Comparison of ENCODE assay signal across 13 cellular contexts in the genomic region with DNA sequence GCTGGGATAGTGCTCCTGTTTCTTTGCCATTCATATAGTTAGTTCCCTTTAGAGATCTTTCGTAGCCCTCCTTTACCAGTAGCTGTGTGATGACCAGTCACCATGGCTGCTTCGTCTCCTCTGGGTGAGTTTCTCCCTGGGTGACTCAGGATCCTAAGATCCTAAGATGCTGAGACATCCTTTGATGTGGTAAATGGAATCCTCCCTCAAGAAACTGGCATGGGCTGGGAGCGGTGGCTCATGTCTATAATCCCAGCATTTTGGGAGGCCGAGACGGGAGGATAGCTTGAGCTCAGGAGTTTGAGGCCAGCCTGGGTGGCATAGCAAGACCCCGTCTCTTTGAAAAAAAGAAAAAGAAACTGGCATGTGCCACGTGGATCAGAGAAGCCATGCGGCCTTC. TPM values are rescaled to one million over a fixed set of nuclear protein-coding genes. Genes with fewer than 3 reads are reported as not detected.
DNase-seq lines count a peak whose midpoint lies in the region; ATAC-seq and TF ChIP-seq lines count a peak whose summit lies in the region.
"Had no signal": no experiment of that assay in that cellular context is flagged by ENCODE, and none has a peak within 500 bp of the region (broad histone marks: within the 10 kb centered on the region; RNA-seq: fewer than 3 reads in every experiment).

No MANE protein-coding gene starts in this region.

- H3K4me2 ChIP-seq in mesenchymal stem cell (ENCODE audit: low read length, poor library complexity, severe bottlenecking) = no peak overlapping the region

- H3K36me3 Mint-ChIP-seq in activated CD8-positive, alpha-beta memory T cell treated with anti-CD3 and anti-CD28 coated beads, Interleukin-2, amount 10 ng/mL, durations not matched to agents 7 days and 5 days = peaks cover 9% of the 10 kb centered on the region

- H3K23ac ChIP-seq in mesenchymal stem cell (ENCODE audit: low read length in 2 of 2) = no peak overlapping the region

- no peaks in the 10 kb centered on the region for H3K9me3 Mint-ChIP-seq in activated CD8-positive, alpha-beta memory T cell treated with anti-CD3 and anti-CD28 coated beads, Interleukin-2, amount 10 ng/mL, durations not matched to agents 7 days and 5 days (ENCODE audit: low read depth)

- no peak overlapping the region for H2BK120ac ChIP-seq in mesenchymal stem cell (ENCODE audit: low read depth, low read length)

- no peaks in the 10 kb centered on the region for H3K27me3 ChIP-seq in BJ (ENCODE audit: control insufficient read depth, insufficient read depth, low read length)
- H3K27me3 ChIP-seq in mesenchymal stem cell (ENCODE audit: control insufficient read depth in 1 of 2, insufficient read depth in 1 of 2, low read length in 2 of 2) = no peaks in the 10 kb centered on the region
- H3K27me3 ChIP-seq: cardiac muscle cell had no signal

- H3K9ac ChIP-seq in mesenchymal stem cell (ENCODE audit: low read length) = peak overlapping the region; percentile 77

- H3K4me3 Mint-ChIP-seq in activated CD8-positive, alpha-beta memory T cell treated with anti-CD3 and anti-CD28 coated beads, Interleukin-2, amount 10 ng/mL, durations not matched to agents 7 days and 5 days = no peak overlapping the region

- H3K4me1 Mint-ChIP-seq in activated CD8-positive, alpha-beta memory T cell treated with anti-CD3 and anti-CD28 coated beads, Interleukin-2, amount 10 ng/mL, durations not matched to agents 7 days and 5 days = peaks cover 25% of the 10 kb centered on the region

- ATAC-seq in activated CD8-positive, alpha-beta memory T cell treated with anti-CD3 and anti-CD28 coated beads, Interleukin-2, amount 10 ng/mL, durations not matched to agents 7 days and 5 days = no peak
- ATAC-seq in GM19328 (IDR thresholded peaks at IDR 0.05; ENCODE audit: unreplicated experiment) = no peak
- ATAC-seq: mucosa of descending colon had no signal

- DNase-seq in BJ (ENCODE audit: low read depth) (peak; percentile 42), LoVo (ENCODE audit: low spot score) (peak; percentile 53), caudate nucleus (lab: John Stamatoyannopoulos, UW) (no peak), mesenchymal stem cell (peak; percentile 90), iPS-NIHi7 (ENCODE audit: extremely low spot score) (no peak)
- no peak for DNase-seq in activated CD8-positive, alpha-beta memory T cell treated with anti-CD3 and anti-CD28 coated beads, Interleukin-2, amount 10 ng/mL, durations not matched to agents 7 days and 5 days
- no peak for DNase-seq in activated CD4-positive, alpha-beta T cell treated with anti-CD3 and anti-CD28 coated beads for 48 hours
- DNase-seq: MM.1S, mucosa of descending colon, NCI-H526 treated with DMSO at 0.1 percent for 48 hours, T-helper 1 cell had no signal

- H3K4me3 ChIP-seq in BJ (ENCODE audit: low read depth, low read length) (no peak overlapping the region), mesenchymal stem cell (ENCODE audit: insufficient read depth in 1 of 2, low read depth in 1 of 2, low read length in 2 of 2) (no peak overlapping the region)
- H3K4me3 ChIP-seq: cardiac muscle cell, mucosa of descending colon had no signal

- H3K27ac Mint-ChIP-seq in activated CD8-positive, alpha-beta memory T cell treated with anti-CD3 and anti-CD28 coated beads, Interleukin-2, amount 10 ng/mL, durations not matched to agents 7 days and 5 days = no peak overlapping the region

- H4K8ac ChIP-seq in mesenchymal stem cell (ENCODE audit: low read length) = no peak overlapping the region

- H2BK5ac ChIP-seq in mesenchymal stem cell (ENCODE audit: low read depth, low read length, poor library complexity, severe bottlenecking) = no peak overlapping the region

- H2AFZ ChIP-seq in mesenchymal stem cell (ENCODE audit: low read depth, low read length) = no peak overlapping the region

- no peaks in the 10 kb centered on the region for H3K9me3 ChIP-seq in mesenchymal stem cell (ENCODE audit: control insufficient read depth, low read length)
- H3K9me3 ChIP-seq: mucosa of descending colon had no signal

- TF ChIP-seq CTCF in BJ (IDR thresholded peaks at IDR 0.05; ENCODE audit: insufficient read depth, low read depth, low read length) = no peak

- H2AK5ac ChIP-seq in mesenchymal stem cell (ENCODE audit: low read length, severe bottlenecking) = no peak overlapping the region

- no peak overlapping the region for H3K18ac ChIP-seq in mesenchymal stem cell (ENCODE audit: low read depth in 1 of 2, low read length in 2 of 2)

- 63% methylated on average over 8 of the region's 8 CpGs for WGBS in mesenchymal stem cell

- POLR2A ChIA-PET in BJ (lab: Charles Lee) = interaction anchor here (0.6 kb wide), 1 partner anchor 24 kb away, joined by 3 read pairs; no protein-coding TSS in a partner anchor

- H3K4me1 ChIP-seq in mesenchymal stem cell (ENCODE audit: control insufficient read depth, insufficient read depth, low read depth, low read length) = peaks cover 5% of the 10 kb centered on the region

- H3K27me3 Mint-ChIP-seq in activated CD8-positive, alpha-beta memory T cell treated with anti-CD3 and anti-CD28 coated beads, Interleukin-2, amount 10 ng/mL, durations not matched to agents 7 days and 5 days = no peaks in the 10 kb centered on the region

- no peaks in the 10 kb centered on the region for H3K36me3 ChIP-seq in BJ (ENCODE audit: control insufficient read depth, insufficient read depth, low read length)
- H3K36me3 ChIP-seq in mesenchymal stem cell (ENCODE audit: control insufficient read depth in 1 of 2, insufficient read depth in 2 of 2, low read depth in 1 of 2, low read length in 2 of 2) = peaks cover 0 to 32% of the 10 kb centered on the region in 2 experiments
- H3K36me3 ChIP-seq: cardiac muscle cell had no signal

- peak overlapping the region; percentile 65 for H3K27ac ChIP-seq in caudate nucleus (ENCODE audit: low read depth, low read length)
- peak overlapping the region; percentile 50 for H3K27ac ChIP-seq in mesenchymal stem cell (ENCODE audit: low read length, poor library complexity, severe bottlenecking)
- H3K27ac ChIP-seq: cardiac muscle cell had no signal

- no peak overlapping the region for H4K91ac ChIP-seq in mesenchymal stem cell (ENCODE audit: low read length)

- peaks cover 30% of the 10 kb centered on the region for H3K79me1 ChIP-seq in mesenchymal stem cell (replicated peaks; ENCODE audit: low read length, poor library complexity, severe bottlenecking)

- CTCF ChIA-PET in BJ (lab: Yijun Ruan, JAX) = interaction anchor here (0.6 to 2.1 kb wide), 5 partner anchors 12 to 97 kb away, joined by 3 to 5 read pairs (median 3); no protein-coding TSS in a partner anchor
- CTCF ChIA-PET in activated CD8-positive, alpha-beta memory T cell treated with anti-CD3 and anti-CD28 coated beads, Interleukin-2, amount 10 ng/mL, durations not matched to agents 7 days and 5 days (lab: Charles Lee) = interaction anchor here (0.6 to 1.9 kb wide), 5 partner anchors 17 to 98 kb away, joined by 3 to 8 read pairs (median 3); a partner anchor contains a TSS

- H2BK12ac ChIP-seq in mesenchymal stem cell (ENCODE audit: low read length in 2 of 2) = no peak overlapping the region

- no peak overlapping the region for H2BK15ac ChIP-seq in mesenchymal stem cell (ENCODE audit: low read depth, poor library complexity, severe bottlenecking)

- H3K4ac ChIP-seq in mesenchymal stem cell (ENCODE audit: low read depth in 1 of 2, low read length in 2 of 2) = no peak overlapping the region

- H3K14ac ChIP-seq in mesenchymal stem cell (ENCODE audit: low read length in 2 of 2) = no peak overlapping the region

RNA-seq across cellular contexts. Expression of a gene that starts 5.9 kb away (rescaled TPM):
- polyA plus RNA-seq in BJ (2011; rRNA removed) = 20.8 and 27.7 TPM in 2 replicates
- 14.2 and 27.3 TPM in 2 replicates for polyA minus RNA-seq in BJ (2011; rRNA and poly(A)+ RNA removed)
- 13.6 TPM for polyA plus RNA-seq in mesenchymal stem cell (2013, experiment 1 of 2)
- 13.0 TPM for polyA plus RNA-seq in mesenchymal stem cell (2013, experiment 2 of 2)
- 10 to 100 TPM; 14.2 to 15.2 TPM for total RNA-seq in activated CD8-positive, alpha-beta memory T cell treated with anti-CD3 and anti-CD28 coated beads, Interleukin-2, amount 10 ng/mL, durations not matched to agents 7 days and 5 days

RNA-seq across cellular contexts. Expression of a gene that starts 35.1 kb away (rescaled TPM):
- polyA plus RNA-seq in BJ (2011; rRNA removed) = 25.7 and 34.9 TPM in 2 replicates
- polyA minus RNA-seq in BJ (2011; rRNA and poly(A)+ RNA removed) = 17.4 and 21.5 TPM in 2 replicates
- polyA plus RNA-seq in mesenchymal stem cell (2013, experiment 1 of 2) = 32.5 TPM
- polyA plus RNA-seq in mesenchymal stem cell (2013, experiment 2 of 2) = 32.0 TPM
- 1 to 10 TPM; 5.6 to 7.9 TPM for total RNA-seq in activated CD8-positive, alpha-beta memory T cell treated with anti-CD3 and anti-CD28 coated beads, Interleukin-2, amount 10 ng/mL, durations not matched to agents 7 days and 5 days

RNA-seq across cellular contexts. Expression of a gene that starts 44.1 kb away (rescaled TPM):
- 11.1 and 18.6 TPM in 2 replicates for polyA plus RNA-seq in BJ (2011; rRNA removed)
- polyA minus RNA-seq in BJ (2011; rRNA and poly(A)+ RNA removed) = 3.7 and 6.2 TPM in 2 replicates
- 11.1 TPM for polyA plus RNA-seq in mesenchymal stem cell (2013, experiment 1 of 2)
- 11.5 TPM for polyA plus RNA-seq in mesenchymal stem cell (2013, experiment 2 of 2)
- total RNA-seq in activated CD8-positive, alpha-beta memory T cell treated with anti-CD3 and anti-CD28 coated beads, Interleukin-2, amount 10 ng/mL, durations not matched to agents 7 days and 5 days = 10 to 100 TPM; 36.4 to 52.6 TPM

RNA-seq across cellular contexts. Expression of a gene that starts 44.1 kb away (rescaled TPM):
- polyA plus RNA-seq in BJ (2011; rRNA removed) = 4.1 and 5.7 TPM in 2 replicates
- 1.1 and 1.4 TPM in 2 replicates for polyA minus RNA-seq in BJ (2011; rRNA and poly(A)+ RNA removed)
- polyA plus RNA-seq in mesenchymal stem cell (2013, experiment 1 of 2) = 6.1 TPM
- 5.7 TPM for polyA plus RNA-seq in mesenchymal stem cell (2013, experiment 2 of 2)
- total RNA-seq in activated CD8-positive, alpha-beta memory T cell treated with anti-CD3 and anti-CD28 coated beads, Interleukin-2, amount 10 ng/mL, durations not matched to agents 7 days and 5 days = 10 to 100 TPM; 15.7 to 24.5 TPM

RNA-seq across cellular contexts. Expression of a gene that starts 48.9 kb away (rescaled TPM):
- 3.2 and 4.1 TPM in 2 replicates for polyA plus RNA-seq in BJ (2011; rRNA removed)
- 2.4 and 3.9 TPM in 2 replicates for polyA minus RNA-seq in BJ (2011; rRNA and poly(A)+ RNA removed)
- polyA plus RNA-seq in mesenchymal stem cell (2013, experiment 1 of 2) = 4.1 TPM
- 3.3 TPM for polyA plus RNA-seq in mesenchymal stem cell (2013, experiment 2 of 2)
- 10 to 100 TPM; 15.0 to 43.7 TPM for total RNA-seq in activated CD8-positive, alpha-beta memory T cell treated with anti-CD3 and anti-CD28 coated beads, Interleukin-2, amount 10 ng/mL, durations not matched to agents 7 days and 5 days

Comparison
In these comparisons a context has a peak if more than half of its experiments do, and no peak if none do; other contexts are left out.
1. DNase-seq: peak in BJ (single experiment), LoVo (single experiment) and mesenchymal stem cell (single experiment); none in caudate nucleus (0 of 61), activated CD8-positive, alpha-beta memory T cell treated with anti-CD3 and anti-CD28 coated beads, Interleukin-2, amount 10 ng/mL, durations not matched to agents 7 days and 5 days (single experiment), activated CD4-positive, alpha-beta T cell treated with anti-CD3 and anti-CD28 coated beads for 48 hours (single experiment) and iPS-NIHi7 (single experiment).